ENCODE assay signal across 23 cellular contexts in the genomic region with DNA sequence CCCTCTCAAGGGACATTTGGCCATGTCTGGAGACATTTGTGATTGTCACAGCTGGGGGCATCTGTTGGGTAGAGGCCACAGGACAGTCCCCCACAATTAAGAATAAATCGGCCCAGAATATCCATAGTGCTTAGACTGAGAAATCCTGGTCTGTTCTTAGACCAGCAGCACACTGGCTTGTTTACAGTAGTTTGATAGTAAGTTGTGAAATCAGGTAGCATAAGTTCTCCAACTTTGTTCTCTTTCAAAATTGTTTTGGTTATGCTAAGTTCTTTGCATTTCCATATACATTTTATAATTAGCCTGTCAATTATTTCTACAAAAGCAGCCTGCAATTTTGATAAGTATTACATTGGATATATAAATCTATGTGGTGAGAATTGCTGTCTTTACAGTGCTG. TPM values are rescaled to one million over a fixed set of nuclear protein-coding genes. Genes with fewer than 3 reads are reported as not detected.
DNase-seq lines count a peak whose midpoint lies in the region; ATAC-seq, FAIRE-seq and TF ChIP-seq lines count a peak whose summit lies in the region.
"Had no signal": no experiment of that assay in that cellular context is flagged by ENCODE, and none has a peak within 500 bp of the region (broad histone marks: within the 10 kb centered on the region; RNA-seq: fewer than 3 reads in every experiment).

No MANE protein-coding gene starts in this region.

- TF ChIP-seq POLR2A in GM12878 (IDR thresholded peaks at IDR 0.05; ENCODE audit: low read depth, low read length) = no peak

- H3K4me1 ChIP-seq in HEK293 (ENCODE audit: control insufficient read depth, insufficient read depth, low read length) = no peaks in the 10 kb centered on the region
- peaks cover 7% of the 10 kb centered on the region for H3K4me1 ChIP-seq in GM12878 (ENCODE audit: control insufficient read depth, insufficient read depth, low read length)
- H3K4me1 ChIP-seq in neutrophil (ENCODE audit: control insufficient read depth in 1 of 2, insufficient read depth in 1 of 2, low read depth in 1 of 2, low read length in 1 of 2) = peaks cover 94% of the 10 kb centered on the region in 2 experiments
- H3K4me1 ChIP-seq: BE2C, HAP-1 had no signal

- TF ChIP-seq RAD21 in GM12878 (IDR thresholded peaks at IDR 0.05; ENCODE audit: insufficient read depth, low read depth, low read length) = no peak

- in situ Hi-C loops in GM12878 (cut with MboI) = no loop called here

- POLR2A ChIA-PET in HEK293 (lab: Yijun Ruan, JAX) (no interaction called here), GM12878 (lab: Charles Lee) (interaction anchor here (0.6 to 1.4 kb wide), 2 partner anchors 15 to 321 kb away, joined by 3 read pairs; no protein-coding TSS in a partner anchor)

- TF ChIP-seq CTCF in HEK293 (tag by site-specific recombination; IDR thresholded peaks at IDR 0.05) (no peak), GM12878 (IDR thresholded peaks at IDR 0.05 in 2 of 3, conservative IDR thresholded peaks at IDR 0.05 in 1 of 3; ENCODE audit: control insufficient read depth in 2 of 3, extremely low read depth in 1 of 3, insufficient read depth in 1 of 3, low read depth in 3 of 3, low read length in 3 of 3) (no peak), neutrophil (IDR thresholded peaks at IDR 0.05) (no peak)

- ATAC-seq in GM12878 (no peak), left lobe of liver (peak; percentile 77), HG03097 (IDR thresholded peaks at IDR 0.05; ENCODE audit: low FRiP score, unreplicated experiment) (no peak), GM19324 (IDR thresholded peaks at IDR 0.05; ENCODE audit: low FRiP score, unreplicated experiment) (no peak)
- ATAC-seq: CD8-positive, alpha-beta T cell had no signal

- SMC1A ChIA-PET in GM12878 (lab: Charles Lee; ENCODE audit: uncharacterized antibody, unreplicated experiment) = no interaction called here

- no peak overlapping the region for H3K9ac ChIP-seq in GM12878 (ENCODE audit: control insufficient read depth, insufficient read depth, low read length)

- no peak for DNase-seq in GM12878 (ENCODE audit: low read depth, low spot score)
- no peak for DNase-seq in left lobe of liver (ENCODE audit: low spot score)
- no peak for DNase-seq in activated effector memory CD4-positive, alpha-beta T cell treated with anti-CD3 and anti-CD28 coated beads, Interleukin-2, amount 50 U/mL, for 16 hours
- no peak for DNase-seq in AG20443 (ENCODE audit: low spot score)
- DNase-seq: BE2C; CD8-positive, alpha-beta T cell; COR-L47; DMS153; DMS79 treated with DMSO at 0.1 percent for 48 hours; EL; HFFc6 had no signal

- RAD21 ChIA-PET in GM12878 (lab: Charles Lee; ENCODE audit: unreplicated experiment) = no interaction called here

- H3K4me3 ChIP-seq in HEK293 (ENCODE audit: low read depth, low read length) = no peak overlapping the region
- no peak overlapping the region for H3K4me3 ChIP-seq in GM12878
- H3K4me3 ChIP-seq in neutrophil (ENCODE audit: low read depth in 1 of 2, low read length in 1 of 2) = peak overlapping the region; percentile 7 to 35
- H3K4me3 ChIP-seq: HAP-1 had no signal

- no peaks in the 10 kb centered on the region for H3K9me3 ChIP-seq in HEK293 (ENCODE audit: control insufficient read depth, insufficient read depth, low read depth, low read length)
- peaks cover 2% of the 10 kb centered on the region; the same call in 1 of the 3 replicates for H3K9me3 ChIP-seq in GM12878 (replicated peaks; ENCODE audit: control insufficient read depth, insufficient read depth, low read length)
- H3K9me3 ChIP-seq in neutrophil = no peaks in the 10 kb centered on the region

- BruUV-seq in GM12878 (replicated peaks; lab: Mats Ljungman, UMichigan) = TSS peak; percentile 38

- H2AFZ ChIP-seq in GM12878 (ENCODE audit: control insufficient read depth, low read depth, low read length) = no peak overlapping the region

- no peak overlapping the region for H3K27ac ChIP-seq in HEK293 (ENCODE audit: extremely low read depth, low read depth, low read length)
- H3K27ac ChIP-seq in GM12878 (ENCODE audit: control insufficient read depth, insufficient read depth) = no peak overlapping the region
- H3K27ac ChIP-seq in neutrophil = peak overlapping the region; percentile 98
- H3K27ac ChIP-seq: C4-2B, HL-60 had no signal

- H3K36me3 ChIP-seq in HEK293 (ENCODE audit: control insufficient read depth in 2 of 2, insufficient read depth in 1 of 2, low read length in 2 of 2) = peaks cover 0 to 23% of the 10 kb centered on the region in 2 experiments; a peak in 2 of 3 replicates
- peaks cover 6 to 7% of the 10 kb centered on the region in 2 experiments; a peak in 3 of 4 replicates for H3K36me3 ChIP-seq in GM12878 (ENCODE audit: control insufficient read depth in 2 of 2, insufficient read depth in 2 of 2, low read length in 1 of 2)
- H3K36me3 ChIP-seq in neutrophil = peaks cover 9% of the 10 kb centered on the region

- no peaks in the 10 kb centered on the region; the same call in 1 of the 2 replicates for H4K20me1 ChIP-seq in GM12878 (ENCODE audit: control insufficient read depth, insufficient read depth)

- H3K79me2 ChIP-seq in GM12878 (ENCODE audit: control insufficient read depth, insufficient read depth, low read length) = peaks cover 44% of the 10 kb centered on the region

- 100% methylated on average over 1 of the region's 1 CpG for WGBS in GM12878 (ENCODE audit: insufficient coverage, insufficient replicate concordance, low lambda C conversion rate, missing lambda C conversion rate)

- intact Hi-C loops in GM12878 (cut with micrococcal nuclease; ENCODE audit: unreplicated experiment) = no loop called here

- no peak for TF ChIP-seq EP300 in GM12878 (IDR thresholded peaks at IDR 0.05; ENCODE audit: borderline replicate concordance in 1 of 2, control insufficient read depth in 1 of 2, low read depth in 2 of 2, low read length in 2 of 2)

- H3K27me3 ChIP-seq in GM12878 (replicated peaks in 1 of 2; ENCODE audit: control insufficient read depth in 2 of 2, insufficient read depth in 2 of 2, low read length in 1 of 2) = no peaks in the 10 kb centered on the region
- H3K27me3 ChIP-seq in neutrophil = no peaks in the 10 kb centered on the region
- H3K27me3 ChIP-seq: BE2C had no signal

- CTCF ChIA-PET in HEK293 (lab: Yijun Ruan, JAX) (interaction anchor here (0.7 to 1.9 kb wide), 2 partner anchors 19 to 179 kb away, joined by 3 to 7 read pairs; no protein-coding TSS in a partner anchor), GM12878 (lab: Yijun Ruan, JAX) (interaction anchor here (1.3 kb wide), 1 partner anchor 19 kb away, joined by 3 read pairs; no protein-coding TSS in a partner anchor)

- no peak overlapping the region for H3K4me2 ChIP-seq in GM12878 (ENCODE audit: control insufficient read depth, insufficient read depth)

- FAIRE-seq in GM12878 (lab: Jason Lieb, UNC) = no peak
- FAIRE-seq: A204.1, D721Med, G401.6, GM19239, H1 had no signal

TF ChIP-seq in HEK293, 187 proteins besides CTCF, POLR2A, EP300 and RAD21 (continues in another document):
- no peak for TF ChIP-seq ZSCAN30 (tag by site-specific recombination; IDR thresholded peaks at IDR 0.05)
- TF ChIP-seq TCF7L2 (IDR thresholded peaks at IDR 0.05; ENCODE audit: borderline replicate concordance, low read depth, low read length) = no peak
- no peak for TF ChIP-seq ZNF202 (tag by site-specific recombination; IDR thresholded peaks at IDR 0.05; ENCODE audit: borderline replicate concordance)
- TF ChIP-seq ZNF248 (tag by site-specific recombination; IDR thresholded peaks at IDR 0.05) = peak; percentile 89
- no peak for TF ChIP-seq ZNF140 (tag by site-specific recombination; IDR thresholded peaks at IDR 0.05)

TF ChIP-seq in GM12878, 131 proteins besides CTCF, POLR2A, EP300 and RAD21 (continues in another document):
- TF ChIP-seq SREBF2 (IDR thresholded peaks at IDR 0.05; ENCODE audit: low read length) = no peak
- no peak for TF ChIP-seq YBX1 (IDR thresholded peaks at IDR 0.05)
- TF ChIP-seq RELA (IDR thresholded peaks at IDR 0.05; ENCODE audit: borderline replicate concordance, partially characterized antibody) = no peak
- no peak for TF ChIP-seq CREB1 (IDR thresholded peaks at IDR 0.05; ENCODE audit: low read depth)
- no peak for TF ChIP-seq ZNF207 (IDR thresholded peaks at IDR 0.05; ENCODE audit: borderline replicate concordance)

RNA-seq across cellular contexts. Expression of a gene that starts 6.8 kb away (rescaled TPM):
- total RNA-seq in GM12878 (2013; cell fraction: nucleolus; rRNA removed) = 99.4 and 104 TPM in 2 replicates
- 19.3 and 23.4 TPM in 2 replicates for total RNA-seq in GM12878 (2014; rRNA removed)
- 6.4 and 9.4 TPM in 2 replicates for total RNA-seq in GM12878 (2014; rRNA removed; fragmentation: Illumina TruSeq; extraction: Trizol)
- 77.1 and 86.7 TPM in 2 replicates for total RNA-seq in GM12878 (2021)
- 15.2 TPM for polyA plus RNA-seq in GM12878 (2011; ENCODE audit: low read depth)
- 2.6 and 4.0 TPM in 2 replicates for polyA plus RNA-seq in GM12878 (2011; rRNA removed)
- polyA plus RNA-seq in GM12878 (2011; cell fraction: cytosol; rRNA removed) = 7.5 and 11.1 TPM in 2 replicates
- 29.8 and 52.4 TPM in 2 replicates for polyA plus RNA-seq in GM12878 (2011; cell fraction: nucleus; rRNA removed)
- 35.9 and 43.4 TPM in 2 replicates for polyA plus RNA-seq in GM12878 (2012)
- polyA plus RNA-seq in GM12878 (2014; fragmentation: Illumina TruSeq; extraction: Trizol) = 7.9 and 12.7 TPM in 2 replicates
- under 1 TPM; 0.35 to 0.77 TPM for polyA plus RNA-seq in GM12878 (2014; fragmentation: Nextera tagmentation; extraction: Ambion mirVana)
- 24.3 and 32.9 TPM in 2 replicates for polyA plus RNA-seq in GM12878 (2014; rRNA removed)
- 10 to 100 TPM; 16.6 to 17.7 TPM for polyA plus RNA-seq in GM12878 (2016; fragmentation: Nextera tagmentation; extraction: Ambion mirVana)
- 10.5 and 20.3 TPM in 2 replicates for polyA minus RNA-seq in GM12878 (2011; rRNA and poly(A)+ RNA removed)
- 16.2 and 17.4 TPM in 2 replicates for polyA minus RNA-seq in GM12878 (2011; cell fraction: cytosol; rRNA and poly(A)+ RNA removed)
- polyA minus RNA-seq in GM12878 (2011; cell fraction: nucleus; rRNA and poly(A)+ RNA removed) = 15.1 and 27.0 TPM in 2 replicates
- total RNA-seq in left lobe of liver = 59.5 TPM

RNA-seq across cellular contexts. Expression of a gene that starts 16.8 kb away (rescaled TPM):
- 14.4 and 16.6 TPM in 2 replicates for total RNA-seq in GM12878 (2013; cell fraction: nucleolus; rRNA removed)
- total RNA-seq in GM12878 (2014; rRNA removed) (9.6 and 15.7 TPM in 2 replicates), GM12878 (2014; rRNA removed; fragmentation: Illumina TruSeq; extraction: Trizol) (3.7 and 4.3 TPM in 2 replicates), GM12878 (2021) (24.2 and 32.7 TPM in 2 replicates), left lobe of liver (19.1 TPM)
- polyA plus RNA-seq in GM12878 (2011; ENCODE audit: low read depth) = 5.6 TPM
- polyA plus RNA-seq in GM12878 (2011; rRNA removed) (0.94 and 2.6 TPM in 2 replicates), GM12878 (2014; fragmentation: Illumina TruSeq; extraction: Trizol) (0.35 and 2.7 TPM in 2 replicates), GM12878 (2014; fragmentation: Nextera tagmentation; extraction: Ambion mirVana) (under 1 TPM; 0.05 to 0.82 TPM), GM12878 (2014; rRNA removed) (23.1 and 29.7 TPM in 2 replicates), GM12878 (2016; fragmentation: Nextera tagmentation; extraction: Ambion mirVana) (1 to 10 TPM; 6.5 to 9.3 TPM)
- 4.2 and 7.8 TPM in 2 replicates for polyA plus RNA-seq in GM12878 (2011; cell fraction: cytosol; rRNA removed)
- 17.7 and 29.2 TPM in 2 replicates for polyA plus RNA-seq in GM12878 (2011; cell fraction: nucleus; rRNA removed)
- polyA plus RNA-seq in GM12878 (2012) = 13.8 and 35.9 TPM in 2 replicates
- 1.0 and 3.6 TPM in 2 replicates for polyA minus RNA-seq in GM12878 (2011; rRNA and poly(A)+ RNA removed)
- 4.4 and 5.0 TPM in 2 replicates for polyA minus RNA-seq in GM12878 (2011; cell fraction: cytosol; rRNA and poly(A)+ RNA removed)
- 7.3 and 20.9 TPM in 2 replicates for polyA minus RNA-seq in GM12878 (2011; cell fraction: nucleus; rRNA and poly(A)+ RNA removed)

Comparison
In these comparisons a context has a peak if more than half of its experiments do, and no peak if none do; other contexts are left out.
1. H3K4me3 ChIP-seq: peak in neutrophil (2 of 2); none in HEK293 (single experiment) and GM12878 (single experiment).